Comparison of ENCODE assay signal across 1 cellular context in genomic region chr7:112157072-112157471, GRCh38.
A peak's percentile ranks its signal among the peaks of the same experiment; 100 is the strongest.
TF ChIP-seq lines count a peak whose summit lies in the region.

No MANE protein-coding gene starts in this region.

TF ChIP-seq in HEK293, 187 proteins besides CTCF, POLR2A, EP300 and RAD21 (continued from another document):
- peak; percentile 27; the same call in 1 of the 2 replicates for TF ChIP-seq PRDM10 (tag by site-specific recombination; IDR thresholded peaks at IDR 0.05)
- TF ChIP-seq GLIS1 (tag by site-specific recombination; IDR thresholded peaks at IDR 0.05), result peak; percentile 30; the same call in 1 of the 2 replicates
- peak; percentile 31; the same call in 1 of the 2 replicates for TF ChIP-seq ZNF629 (tag by site-specific recombination; IDR thresholded peaks at IDR 0.05)
- peak; percentile 60 for TF ChIP-seq SP7 (tag by site-specific recombination; IDR thresholded peaks at IDR 0.05)
